In the genomic region with DNA sequence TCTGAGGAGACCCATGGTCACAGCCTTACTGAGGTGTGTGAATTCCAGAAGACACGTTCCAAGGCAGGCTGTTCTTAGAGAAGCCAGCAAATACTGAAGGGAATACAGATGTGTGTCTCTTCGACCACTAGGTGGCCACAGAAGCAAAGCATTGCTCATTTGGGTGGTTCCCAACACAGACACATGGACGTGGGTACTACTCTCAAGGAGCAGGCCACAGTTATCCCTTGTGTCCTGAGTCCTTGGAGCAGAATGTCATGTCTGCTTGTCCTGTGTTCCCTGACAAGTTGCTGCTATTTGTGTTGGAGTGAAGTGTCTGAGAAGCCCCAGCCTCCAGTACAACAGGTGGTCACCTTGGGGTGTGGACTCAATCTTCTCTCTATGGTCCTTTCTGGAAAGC, we compare ENCODE assay signal across 2 cellular contexts.
A peak's percentile ranks its signal among the peaks of the same experiment; 100 is the strongest.
TF ChIP-seq lines count a peak whose summit lies in the region.

No MANE protein-coding gene starts in this region.

TF ChIP-seq in GM23338, 12 proteins besides CTCF, POLR2A, EP300 and RAD21:
- no peak for TF ChIP-seq CREB1 (CRISPR knock-in tag; IDR thresholded peaks at IDR 0.05; ENCODE audit: low read depth)
- no peak for TF ChIP-seq EZH2 (IDR thresholded peaks at IDR 0.05; ENCODE audit: low read depth, unreplicated experiment)
- TF ChIP-seq, protein P1, sequence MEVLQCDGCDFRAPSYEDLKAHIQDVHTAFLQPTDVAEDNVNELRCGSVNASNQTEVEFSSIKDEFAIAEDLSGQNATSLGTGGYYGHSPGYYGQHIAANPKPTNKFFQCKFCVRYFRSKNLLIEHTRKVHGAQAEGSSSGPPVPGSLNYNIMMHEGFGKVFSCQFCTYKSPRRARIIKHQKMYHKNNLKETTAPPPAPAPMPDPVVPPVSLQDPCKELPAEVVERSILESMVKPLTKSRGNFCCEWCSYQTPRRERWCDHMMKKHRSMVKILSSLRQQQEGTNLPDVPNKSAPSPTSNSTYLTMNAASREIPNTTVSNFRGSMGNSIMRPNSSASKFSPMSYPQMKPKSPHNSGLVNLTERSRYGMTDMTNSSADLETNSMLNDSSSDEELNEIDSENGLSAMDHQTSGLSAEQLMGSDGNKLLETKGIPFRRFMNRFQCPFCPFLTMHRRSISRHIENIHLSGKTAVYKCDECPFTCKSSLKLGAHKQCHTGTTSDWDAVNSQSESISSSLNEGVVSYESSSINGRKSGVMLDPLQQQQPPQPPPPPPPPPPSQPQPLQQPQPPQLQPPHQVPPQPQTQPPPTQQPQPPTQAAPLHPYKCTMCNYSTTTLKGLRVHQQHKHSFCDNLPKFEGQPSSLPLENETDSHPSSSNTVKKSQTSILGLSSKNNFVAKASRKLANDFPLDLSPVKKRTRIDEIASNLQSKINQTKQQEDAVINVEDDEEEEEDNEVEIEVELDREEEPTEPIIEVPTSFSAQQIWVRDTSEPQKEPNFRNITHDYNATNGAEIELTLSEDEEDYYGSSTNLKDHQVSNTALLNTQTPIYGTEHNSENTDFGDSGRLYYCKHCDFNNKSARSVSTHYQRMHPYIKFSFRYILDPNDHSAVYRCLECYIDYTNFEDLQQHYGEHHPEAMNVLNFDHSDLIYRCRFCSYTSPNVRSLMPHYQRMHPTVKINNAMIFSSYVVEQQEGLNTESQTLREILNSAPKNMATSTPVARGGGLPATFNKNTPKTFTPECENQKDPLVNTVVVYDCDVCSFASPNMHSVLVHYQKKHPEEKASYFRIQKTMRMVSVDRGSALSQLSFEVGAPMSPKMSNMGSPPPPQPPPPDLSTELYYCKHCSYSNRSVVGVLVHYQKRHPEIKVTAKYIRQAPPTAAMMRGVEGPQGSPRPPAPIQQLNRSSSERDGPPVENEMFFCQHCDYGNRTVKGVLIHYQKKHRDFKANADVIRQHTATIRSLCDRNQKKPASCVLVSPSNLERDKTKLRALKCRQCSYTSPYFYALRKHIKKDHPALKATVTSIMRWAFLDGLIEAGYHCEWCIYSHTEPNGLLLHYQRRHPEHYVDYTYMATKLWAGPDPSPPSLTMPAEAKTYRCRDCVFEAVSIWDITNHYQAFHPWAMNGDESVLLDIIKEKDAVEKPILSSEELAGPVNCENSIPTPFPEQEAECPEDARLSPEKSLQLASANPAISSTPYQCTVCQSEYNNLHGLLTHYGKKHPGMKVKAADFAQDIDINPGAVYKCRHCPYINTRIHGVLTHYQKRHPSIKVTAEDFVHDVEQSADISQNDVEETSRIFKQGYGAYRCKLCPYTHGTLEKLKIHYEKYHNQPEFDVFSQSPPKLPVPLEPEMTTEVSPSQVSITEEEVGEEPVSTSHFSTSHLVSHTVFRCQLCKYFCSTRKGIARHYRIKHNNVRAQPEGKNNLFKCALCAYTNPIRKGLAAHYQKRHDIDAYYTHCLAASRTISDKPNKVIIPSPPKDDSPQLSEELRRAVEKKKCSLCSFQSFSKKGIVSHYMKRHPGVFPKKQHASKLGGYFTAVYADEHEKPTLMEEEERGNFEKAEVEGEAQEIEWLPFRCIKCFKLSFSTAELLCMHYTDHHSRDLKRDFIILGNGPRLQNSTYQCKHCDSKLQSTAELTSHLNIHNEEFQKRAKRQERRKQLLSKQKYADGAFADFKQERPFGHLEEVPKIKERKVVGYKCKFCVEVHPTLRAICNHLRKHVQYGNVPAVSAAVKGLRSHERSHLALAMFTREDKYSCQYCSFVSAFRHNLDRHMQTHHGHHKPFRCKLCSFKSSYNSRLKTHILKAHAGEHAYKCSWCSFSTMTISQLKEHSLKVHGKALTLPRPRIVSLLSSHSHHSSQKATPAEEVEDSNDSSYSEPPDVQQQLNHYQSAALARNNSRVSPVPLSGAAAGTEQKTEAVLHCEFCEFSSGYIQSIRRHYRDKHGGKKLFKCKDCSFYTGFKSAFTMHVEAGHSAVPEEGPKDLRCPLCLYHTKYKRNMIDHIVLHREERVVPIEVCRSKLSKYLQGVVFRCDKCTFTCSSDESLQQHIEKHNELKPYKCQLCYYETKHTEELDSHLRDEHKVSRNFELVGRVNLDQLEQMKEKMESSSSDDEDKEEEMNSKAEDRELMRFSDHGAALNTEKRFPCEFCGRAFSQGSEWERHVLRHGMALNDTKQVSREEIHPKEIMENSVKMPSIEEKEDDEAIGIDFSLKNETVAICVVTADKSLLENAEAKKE (CRISPR knock-in tag; IDR thresholded peaks at IDR 0.05) = no peak
- TF ChIP-seq, protein P2, sequence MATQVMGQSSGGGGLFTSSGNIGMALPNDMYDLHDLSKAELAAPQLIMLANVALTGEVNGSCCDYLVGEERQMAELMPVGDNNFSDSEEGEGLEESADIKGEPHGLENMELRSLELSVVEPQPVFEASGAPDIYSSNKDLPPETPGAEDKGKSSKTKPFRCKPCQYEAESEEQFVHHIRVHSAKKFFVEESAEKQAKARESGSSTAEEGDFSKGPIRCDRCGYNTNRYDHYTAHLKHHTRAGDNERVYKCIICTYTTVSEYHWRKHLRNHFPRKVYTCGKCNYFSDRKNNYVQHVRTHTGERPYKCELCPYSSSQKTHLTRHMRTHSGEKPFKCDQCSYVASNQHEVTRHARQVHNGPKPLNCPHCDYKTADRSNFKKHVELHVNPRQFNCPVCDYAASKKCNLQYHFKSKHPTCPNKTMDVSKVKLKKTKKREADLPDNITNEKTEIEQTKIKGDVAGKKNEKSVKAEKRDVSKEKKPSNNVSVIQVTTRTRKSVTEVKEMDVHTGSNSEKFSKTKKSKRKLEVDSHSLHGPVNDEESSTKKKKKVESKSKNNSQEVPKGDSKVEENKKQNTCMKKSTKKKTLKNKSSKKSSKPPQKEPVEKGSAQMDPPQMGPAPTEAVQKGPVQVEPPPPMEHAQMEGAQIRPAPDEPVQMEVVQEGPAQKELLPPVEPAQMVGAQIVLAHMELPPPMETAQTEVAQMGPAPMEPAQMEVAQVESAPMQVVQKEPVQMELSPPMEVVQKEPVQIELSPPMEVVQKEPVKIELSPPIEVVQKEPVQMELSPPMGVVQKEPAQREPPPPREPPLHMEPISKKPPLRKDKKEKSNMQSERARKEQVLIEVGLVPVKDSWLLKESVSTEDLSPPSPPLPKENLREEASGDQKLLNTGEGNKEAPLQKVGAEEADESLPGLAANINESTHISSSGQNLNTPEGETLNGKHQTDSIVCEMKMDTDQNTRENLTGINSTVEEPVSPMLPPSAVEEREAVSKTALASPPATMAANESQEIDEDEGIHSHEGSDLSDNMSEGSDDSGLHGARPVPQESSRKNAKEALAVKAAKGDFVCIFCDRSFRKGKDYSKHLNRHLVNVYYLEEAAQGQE (IDR thresholded peaks at IDR 0.05; ENCODE audit: unreplicated experiment) = no peak
- no peak for TF ChIP-seq POLR2AphosphoS5 (IDR thresholded peaks at IDR 0.05; ENCODE audit: low read depth)
- TF ChIP-seq, protein P3, sequence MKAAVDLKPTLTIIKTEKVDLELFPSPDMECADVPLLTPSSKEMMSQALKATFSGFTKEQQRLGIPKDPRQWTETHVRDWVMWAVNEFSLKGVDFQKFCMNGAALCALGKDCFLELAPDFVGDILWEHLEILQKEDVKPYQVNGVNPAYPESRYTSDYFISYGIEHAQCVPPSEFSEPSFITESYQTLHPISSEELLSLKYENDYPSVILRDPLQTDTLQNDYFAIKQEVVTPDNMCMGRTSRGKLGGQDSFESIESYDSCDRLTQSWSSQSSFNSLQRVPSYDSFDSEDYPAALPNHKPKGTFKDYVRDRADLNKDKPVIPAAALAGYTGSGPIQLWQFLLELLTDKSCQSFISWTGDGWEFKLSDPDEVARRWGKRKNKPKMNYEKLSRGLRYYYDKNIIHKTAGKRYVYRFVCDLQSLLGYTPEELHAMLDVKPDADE (IDR thresholded peaks at IDR 0.05) = no peak
- no peak for TF ChIP-seq STAT1 (IDR thresholded peaks at IDR 0.05; ENCODE audit: unreplicated experiment)

TF ChIP-seq in HepG2, 621 proteins besides CTCF, POLR2A, EP300 and RAD21:
- peak; percentile 4; the same call in 1 of the 2 replicates for TF ChIP-seq FOSL2 (CRISPR knock-in tag; IDR thresholded peaks at IDR 0.05)
- no peak for TF ChIP-seq SUZ12 (IDR thresholded peaks at IDR 0.05; ENCODE audit: low read depth, low read length)
- 0 out of 2 replicates have a peak, but pooled peaks have one; percentile 23 for TF ChIP-seq JUND (CRISPR knock-in tag; IDR thresholded peaks at IDR 0.05)
- no peak for TF ChIP-seq STAT5B (CRISPR knock-in tag; IDR thresholded peaks at IDR 0.05)
- no peak for TF ChIP-seq ZBTB38 (CRISPR knock-in tag; IDR thresholded peaks at IDR 0.05)
- TF ChIP-seq, protein P4, sequence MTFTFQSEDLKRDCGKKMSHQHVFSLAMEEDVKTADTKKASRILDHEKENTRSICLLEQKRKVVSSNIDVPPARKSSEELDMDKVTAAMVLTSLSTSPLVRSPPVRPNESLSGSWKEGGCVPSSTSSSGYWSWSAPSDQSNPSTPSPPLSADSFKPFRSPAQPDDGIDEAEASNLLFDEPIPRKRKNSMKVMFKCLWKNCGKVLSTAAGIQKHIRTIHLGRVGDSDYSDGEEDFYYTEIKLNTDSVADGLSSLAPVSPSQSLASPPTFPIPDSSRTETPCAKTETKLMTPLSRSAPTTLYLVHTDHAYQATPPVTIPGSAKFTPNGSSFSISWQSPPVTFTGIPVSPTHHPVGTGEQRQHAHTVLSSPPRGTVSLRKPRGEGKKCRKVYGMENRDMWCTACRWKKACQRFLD (CRISPR knock-in tag; IDR thresholded peaks at IDR 0.05; ENCODE audit: borderline replicate concordance) = no peak
- TF ChIP-seq, protein P5, sequence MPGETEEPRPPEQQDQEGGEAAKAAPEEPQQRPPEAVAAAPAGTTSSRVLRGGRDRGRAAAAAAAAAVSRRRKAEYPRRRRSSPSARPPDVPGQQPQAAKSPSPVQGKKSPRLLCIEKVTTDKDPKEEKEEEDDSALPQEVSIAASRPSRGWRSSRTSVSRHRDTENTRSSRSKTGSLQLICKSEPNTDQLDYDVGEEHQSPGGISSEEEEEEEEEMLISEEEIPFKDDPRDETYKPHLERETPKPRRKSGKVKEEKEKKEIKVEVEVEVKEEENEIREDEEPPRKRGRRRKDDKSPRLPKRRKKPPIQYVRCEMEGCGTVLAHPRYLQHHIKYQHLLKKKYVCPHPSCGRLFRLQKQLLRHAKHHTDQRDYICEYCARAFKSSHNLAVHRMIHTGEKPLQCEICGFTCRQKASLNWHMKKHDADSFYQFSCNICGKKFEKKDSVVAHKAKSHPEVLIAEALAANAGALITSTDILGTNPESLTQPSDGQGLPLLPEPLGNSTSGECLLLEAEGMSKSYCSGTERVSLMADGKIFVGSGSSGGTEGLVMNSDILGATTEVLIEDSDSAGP (CRISPR knock-in tag; IDR thresholded peaks at IDR 0.05; ENCODE audit: borderline replicate concordance) = 0 out of 2 replicates have a peak, but pooled peaks have one; percentile 25
- TF ChIP-seq, protein P6, sequence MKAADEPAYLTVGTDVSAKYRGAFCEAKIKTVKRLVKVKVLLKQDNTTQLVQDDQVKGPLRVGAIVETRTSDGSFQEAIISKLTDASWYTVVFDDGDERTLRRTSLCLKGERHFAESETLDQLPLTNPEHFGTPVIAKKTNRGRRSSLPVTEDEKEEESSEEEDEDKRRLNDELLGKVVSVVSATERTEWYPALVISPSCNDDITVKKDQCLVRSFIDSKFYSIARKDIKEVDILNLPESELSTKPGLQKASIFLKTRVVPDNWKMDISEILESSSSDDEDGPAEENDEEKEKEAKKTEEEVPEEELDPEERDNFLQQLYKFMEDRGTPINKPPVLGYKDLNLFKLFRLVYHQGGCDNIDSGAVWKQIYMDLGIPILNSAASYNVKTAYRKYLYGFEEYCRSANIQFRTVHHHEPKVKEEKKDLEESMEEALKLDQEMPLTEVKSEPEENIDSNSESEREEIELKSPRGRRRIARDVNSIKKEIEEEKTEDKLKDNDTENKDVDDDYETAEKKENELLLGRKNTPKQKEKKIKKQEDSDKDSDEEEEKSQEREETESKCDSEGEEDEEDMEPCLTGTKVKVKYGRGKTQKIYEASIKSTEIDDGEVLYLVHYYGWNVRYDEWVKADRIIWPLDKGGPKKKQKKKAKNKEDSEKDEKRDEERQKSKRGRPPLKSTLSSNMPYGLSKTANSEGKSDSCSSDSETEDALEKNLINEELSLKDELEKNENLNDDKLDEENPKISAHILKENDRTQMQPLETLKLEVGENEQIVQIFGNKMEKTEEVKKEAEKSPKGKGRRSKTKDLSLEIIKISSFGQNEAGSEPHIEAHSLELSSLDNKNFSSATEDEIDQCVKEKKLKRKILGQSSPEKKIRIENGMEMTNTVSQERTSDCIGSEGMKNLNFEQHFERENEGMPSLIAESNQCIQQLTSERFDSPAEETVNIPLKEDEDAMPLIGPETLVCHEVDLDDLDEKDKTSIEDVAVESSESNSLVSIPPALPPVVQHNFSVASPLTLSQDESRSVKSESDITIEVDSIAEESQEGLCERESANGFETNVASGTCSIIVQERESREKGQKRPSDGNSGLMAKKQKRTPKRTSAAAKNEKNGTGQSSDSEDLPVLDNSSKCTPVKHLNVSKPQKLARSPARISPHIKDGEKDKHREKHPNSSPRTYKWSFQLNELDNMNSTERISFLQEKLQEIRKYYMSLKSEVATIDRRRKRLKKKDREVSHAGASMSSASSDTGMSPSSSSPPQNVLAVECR (CRISPR knock-in tag; IDR thresholded peaks at IDR 0.05; ENCODE audit: borderline replicate concordance) = 0 out of 2 replicates have a peak, but pooled peaks have one; percentile 23
- 0 out of 2 replicates have a peak, but pooled peaks have one; percentile 24 for TF ChIP-seq TBX2 (CRISPR knock-in tag; IDR thresholded peaks at IDR 0.05; ENCODE audit: borderline replicate concordance)
- TF ChIP-seq ZNF572 (CRISPR knock-in tag; IDR thresholded peaks at IDR 0.05) = no peak
- TF ChIP-seq ETV5 (CRISPR knock-in tag; IDR thresholded peaks at IDR 0.05; ENCODE audit: borderline replicate concordance) = no peak
- no peak for TF ChIP-seq PAX8 (CRISPR knock-in tag; IDR thresholded peaks at IDR 0.05; ENCODE audit: borderline replicate concordance)
- peak; percentile 88 for TF ChIP-seq STAG1 (CRISPR knock-in tag; IDR thresholded peaks at IDR 0.05)
- TF ChIP-seq ARHGAP35 (CRISPR knock-in tag; IDR thresholded peaks at IDR 0.05; ENCODE audit: borderline replicate concordance) = no peak
- no peak for TF ChIP-seq ESRRA (CRISPR knock-in tag; IDR thresholded peaks at IDR 0.05; ENCODE audit: low read depth)
- no peak for TF ChIP-seq ELF4 (CRISPR knock-in tag; IDR thresholded peaks at IDR 0.05; ENCODE audit: borderline replicate concordance)
- no peak for TF ChIP-seq ZNF775 (CRISPR knock-in tag; IDR thresholded peaks at IDR 0.05; ENCODE audit: borderline replicate concordance)
- TF ChIP-seq SMC3 (IDR thresholded peaks at IDR 0.05; ENCODE audit: low read length) = peak; percentile 45; the same call in 1 of the 2 replicates
- TF ChIP-seq SATB2 (CRISPR knock-in tag; IDR thresholded peaks at IDR 0.05) = no peak
- TF ChIP-seq MIER3 (CRISPR knock-in tag; IDR thresholded peaks at IDR 0.05; ENCODE audit: borderline replicate concordance) = no peak
- TF ChIP-seq, protein P7, sequence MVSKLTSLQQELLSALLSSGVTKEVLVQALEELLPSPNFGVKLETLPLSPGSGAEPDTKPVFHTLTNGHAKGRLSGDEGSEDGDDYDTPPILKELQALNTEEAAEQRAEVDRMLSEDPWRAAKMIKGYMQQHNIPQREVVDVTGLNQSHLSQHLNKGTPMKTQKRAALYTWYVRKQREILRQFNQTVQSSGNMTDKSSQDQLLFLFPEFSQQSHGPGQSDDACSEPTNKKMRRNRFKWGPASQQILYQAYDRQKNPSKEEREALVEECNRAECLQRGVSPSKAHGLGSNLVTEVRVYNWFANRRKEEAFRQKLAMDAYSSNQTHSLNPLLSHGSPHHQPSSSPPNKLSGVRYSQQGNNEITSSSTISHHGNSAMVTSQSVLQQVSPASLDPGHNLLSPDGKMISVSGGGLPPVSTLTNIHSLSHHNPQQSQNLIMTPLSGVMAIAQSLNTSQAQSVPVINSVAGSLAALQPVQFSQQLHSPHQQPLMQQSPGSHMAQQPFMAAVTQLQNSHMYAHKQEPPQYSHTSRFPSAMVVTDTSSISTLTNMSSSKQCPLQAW (CRISPR knock-in tag; IDR thresholded peaks at IDR 0.05) = no peak
- TF ChIP-seq XRCC5 (optimal IDR thresholded peaks at IDR 0.05; ENCODE audit: low read length) = peak; percentile 81
